ENCODE assay signal across 9 cellular contexts in the genomic region with DNA sequence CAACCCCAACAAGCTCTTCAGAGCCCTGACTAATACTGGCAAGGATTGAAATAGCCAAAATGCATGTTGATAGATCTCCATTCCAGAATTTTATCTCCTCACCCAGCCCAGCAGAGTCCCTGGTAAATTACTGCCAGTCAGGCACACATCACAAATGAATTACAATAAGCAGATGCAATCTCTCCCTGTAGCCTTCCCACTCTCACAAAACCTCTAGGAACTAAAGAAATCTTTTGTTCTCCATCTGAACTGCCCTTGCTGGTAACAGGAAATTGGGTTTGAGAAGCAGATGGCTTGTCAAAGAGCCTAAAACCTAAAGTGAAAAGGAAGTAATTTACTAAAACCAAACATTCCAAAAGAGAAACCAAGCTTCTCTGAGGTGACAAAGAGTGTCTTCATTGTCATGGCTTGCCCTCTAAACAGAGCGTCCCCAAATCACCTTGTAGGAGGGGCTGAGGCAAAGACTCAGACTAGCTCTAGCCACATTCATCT. TPM values are rescaled to one million over a fixed set of nuclear protein-coding genes. Genes with fewer than 3 reads are reported as not detected.
DNase-seq lines count a peak whose midpoint lies in the region; ATAC-seq, FAIRE-seq and TF ChIP-seq lines count a peak whose summit lies in the region.
"Had no signal": no experiment of that assay in that cellular context is flagged by ENCODE, and none has a peak within 500 bp of the region (broad histone marks: within the 10 kb centered on the region; RNA-seq: fewer than 3 reads in every experiment).

No MANE protein-coding gene starts in this region.

- no peak overlapping the region for H3K4me3 ChIP-seq in WERI-Rb-1 (ENCODE audit: low read depth, low read length)
- no peak overlapping the region for H3K4me3 ChIP-seq in muscle layer of duodenum (ENCODE audit: low read depth in 1 of 2, low read length in 2 of 2)
- no peak overlapping the region for H3K4me3 ChIP-seq in coronary artery
- H3K4me3 ChIP-seq in colonic mucosa = no peak overlapping the region
- H3K4me3 ChIP-seq: right lobe of liver had no signal

- H3K27ac ChIP-seq in WERI-Rb-1 (peak overlapping the region; percentile 64), muscle layer of duodenum (ENCODE audit: low read length) (peak overlapping the region; percentile 33), coronary artery (no peak overlapping the region), colonic mucosa (no peak overlapping the region)
- H3K27ac ChIP-seq: right lobe of liver had no signal

- intact Hi-C loops in colonic mucosa (cut with DNase I) = no loop called here

- H3K4me1 ChIP-seq in muscle layer of duodenum (ENCODE audit: control insufficient read depth in 1 of 2, insufficient read depth in 2 of 2, low read length in 2 of 2) = peaks cover 0 to 2% of the 10 kb centered on the region in 2 donors
- peaks cover 4% of the 10 kb centered on the region for H3K4me1 ChIP-seq in colonic mucosa
- H3K4me1 ChIP-seq: right lobe of liver had no signal

- H3K36me3 ChIP-seq in WERI-Rb-1 = peaks cover 7% of the 10 kb centered on the region
- no peaks in the 10 kb centered on the region for H3K36me3 ChIP-seq in muscle layer of duodenum (ENCODE audit: control insufficient read depth in 1 of 2, insufficient read depth in 2 of 2, low read length in 2 of 2)
- no peaks in the 10 kb centered on the region for H3K36me3 ChIP-seq in colonic mucosa
- H3K36me3 ChIP-seq: right lobe of liver had no signal

- H3K9me3 ChIP-seq in WERI-Rb-1 (ENCODE audit: severe bottlenecking) (no peaks in the 10 kb centered on the region), muscle layer of duodenum (ENCODE audit: control insufficient read depth in 1 of 2, low read length in 2 of 2) (no peaks in the 10 kb centered on the region), colonic mucosa (no peaks in the 10 kb centered on the region)
- H3K9me3 ChIP-seq: right lobe of liver had no signal

- no peak overlapping the region for H3K9ac ChIP-seq in colonic mucosa (ENCODE audit: low read depth in 2 of 2, low read length in 2 of 2)

- DNase-seq in GM12891 (ENCODE audit: insufficient read length, low spot score) (peak; percentile 30), WERI-Rb-1 (no peak), coronary artery (ENCODE audit: low spot score) (no peak), colonic mucosa (no peak), amniotic stem cell (lab: John Stamatoyannopoulos, UW) (no peak)
- DNase-seq in activated CD8-positive, alpha-beta memory T cell treated with anti-CD3 and anti-CD28 coated beads, Interleukin-2, amount 50 U/mL, for 48 hours = no peak
- DNase-seq: right lobe of liver had no signal

- peak; percentile 83 for ATAC-seq in HG03135 (IDR thresholded peaks at IDR 0.05; ENCODE audit: unreplicated experiment)

- TF ChIP-seq POLR2A in GM12891 (IDR thresholded peaks at IDR 0.05; ENCODE audit: low read depth, low read length) = no peak

- FAIRE-seq in GM12891 (lab: Jason Lieb, UNC) = peak; percentile 67

- TF ChIP-seq CTCF in WERI-Rb-1 (IDR thresholded peaks at IDR 0.05; ENCODE audit: low read depth, low read length) (no peak), coronary artery (IDR thresholded peaks at IDR 0.05) (no peak), colonic mucosa (IDR thresholded peaks at IDR 0.05) (no peak)

- H3K27me3 ChIP-seq in WERI-Rb-1 (ENCODE audit: insufficient read depth, low read depth, severe bottlenecking) (no peaks in the 10 kb centered on the region), muscle layer of duodenum (ENCODE audit: low read depth, low read length) (no peaks in the 10 kb centered on the region), colonic mucosa (no peaks in the 10 kb centered on the region)
- H3K27me3 ChIP-seq: right lobe of liver had no signal

TF ChIP-seq in GM12891, 5 proteins besides CTCF, POLR2A, EP300 and RAD21:
- no peak for TF ChIP-seq POU2F2 (IDR thresholded peaks at IDR 0.05; ENCODE audit: low read depth, low read length)
- no peak for TF ChIP-seq TAF1 (IDR thresholded peaks at IDR 0.05; ENCODE audit: low read depth, low read length)
- no peak for TF ChIP-seq SPI1 (IDR thresholded peaks at IDR 0.05; ENCODE audit: low read depth, low read length)
- no peak for TF ChIP-seq POLR2AphosphoS5 (IDR thresholded peaks at IDR 0.05; ENCODE audit: low read depth, low read length)
TF ChIP-seq in GM12891: peak in this region for 0.

RNA-seq across cellular contexts. Expression of a gene that starts 59.5 kb away (rescaled TPM):
- polyA plus RNA-seq in GM12891 (2012; ENCODE audit: low read depth, missing spikeins) = 12.9 TPM
- total RNA-seq in colonic mucosa = 10 to 100 TPM; 16.9 to 21.6 TPM

Comparison
In these comparisons a context has a peak if more than half of its experiments do, and no peak if none do; other contexts are left out.
1. H3K27ac ChIP-seq: peak in WERI-Rb-1 (single experiment) and muscle layer of duodenum (single experiment); none in coronary artery (0 of 2) and colonic mucosa (single experiment).